ENCODE assay signal across 11 cellular contexts in genomic region chr5:172646716-172647285, GRCh38. TPM values are rescaled to one million over a fixed set of nuclear protein-coding genes. Genes with fewer than 3 reads are reported as not detected.
DNase-seq lines count a peak whose midpoint lies in the region; ATAC-seq, FAIRE-seq and TF ChIP-seq lines count a peak whose summit lies in the region.
"Had no signal": no experiment of that assay in that cellular context is flagged by ENCODE, and none has a peak within 500 bp of the region (broad histone marks: within the 10 kb centered on the region; RNA-seq: fewer than 3 reads in every experiment).

No MANE protein-coding gene starts in this region.

- POLR2A ChIA-PET in A549 (lab: Yijun Ruan, JAX): no interaction called here
- POLR2A ChIA-PET in OCI-LY7 (lab: Charles Lee): interaction anchor here (0.6 kb wide), 1 partner anchor 1746 kb away, joined by 3 read pairs; no protein-coding TSS in a partner anchor

- no peaks in the 10 kb centered on the region for H3K36me3 ChIP-seq in mesenchymal stem cell (ENCODE audit: control insufficient read depth in 1 of 2, insufficient read depth in 2 of 2, low read depth in 1 of 2, low read length in 2 of 2)
- no peaks in the 10 kb centered on the region for H3K36me3 ChIP-seq in OCI-LY7 (ENCODE audit: insufficient read depth, low read length)

- no peak overlapping the region for H3K23ac ChIP-seq in mesenchymal stem cell (ENCODE audit: low read length in 2 of 2)

- no peak overlapping the region for H2AK5ac ChIP-seq in mesenchymal stem cell (ENCODE audit: low read length, severe bottlenecking)

- H2AFZ ChIP-seq in mesenchymal stem cell (ENCODE audit: low read depth, low read length) (no peak overlapping the region), OCI-LY7 (ENCODE audit: low read length) (no peak overlapping the region)

- no peak overlapping the region for H2BK5ac ChIP-seq in mesenchymal stem cell (ENCODE audit: low read depth, low read length, poor library complexity, severe bottlenecking)

- no peaks in the 10 kb centered on the region for H4K20me1 ChIP-seq in OCI-LY7 (ENCODE audit: insufficient read depth, low read length)

- DNase-seq in A549 (ENCODE audit: low read depth in 1 of 2, low spot score in 1 of 2) (peak; percentile 31 to 73), HT-29 (ENCODE audit: low spot score) (peak; percentile 18), coronary artery (ENCODE audit: low spot score) (no peak), mesenchymal stem cell (peak; percentile 36), NCI-H748 (lab: John Stamatoyannopoulos, UW; ENCODE audit: unreplicated experiment) (no peak), OCI-LY7 (ENCODE audit: low spot score) (no peak), SKM-1 (lab: John Stamatoyannopoulos, UW; ENCODE audit: unreplicated experiment) (no peak)
- DNase-seq in stimulated activated CD4-positive, alpha-beta T cell treated with anti-CD3 and anti-CD28 coated beads, Interleukin-4, amount 100 ng/mL, for 24 hours: no peak
- DNase-seq: activated CD8-positive, alpha-beta memory T cell treated with anti-CD3 and anti-CD28 coated beads, Interleukin-2, amount 10 ng/mL, durations not matched to agents 7 days and 5 days; stimulated activated CD8-positive, alpha-beta memory T cell treated with anti-CD3 and anti-CD28 coated beads, Interleukin-4, amount 100 ng/mL, for 48 hours had no signal

- H3K4me1 ChIP-seq in A549 (no peaks in the 10 kb centered on the region), mesenchymal stem cell (ENCODE audit: control insufficient read depth, insufficient read depth, low read depth, low read length) (no peaks in the 10 kb centered on the region), OCI-LY7 (ENCODE audit: insufficient read depth, low read length, poor library complexity, severe bottlenecking) (peaks cover 6% of the 10 kb centered on the region)

- TF ChIP-seq EP300 in A549 (IDR thresholded peaks at IDR 0.05): no peak

- no peak overlapping the region for H3K9ac ChIP-seq in mesenchymal stem cell (ENCODE audit: low read length)

- H3K27me3 ChIP-seq in mesenchymal stem cell (ENCODE audit: control insufficient read depth in 1 of 2, insufficient read depth in 1 of 2, low read length in 2 of 2): peaks cover 5 to 42% of the 10 kb centered on the region in 2 experiments

- H3K4ac ChIP-seq in mesenchymal stem cell (ENCODE audit: low read depth in 1 of 2, low read length in 2 of 2): no peak overlapping the region

- TF ChIP-seq POLR2A in A549 (IDR thresholded peaks at IDR 0.05; ENCODE audit: low read length): no peak

- H3K79me2 ChIP-seq in OCI-LY7 (ENCODE audit: insufficient read depth, low read depth, low read length): no peaks in the 10 kb centered on the region

- H3K9me2 ChIP-seq in OCI-LY7 (ENCODE audit: insufficient read depth, low read length): no peaks in the 10 kb centered on the region

- H4K91ac ChIP-seq in mesenchymal stem cell (ENCODE audit: low read length): no peak overlapping the region

- H2BK15ac ChIP-seq in mesenchymal stem cell (ENCODE audit: low read depth, poor library complexity, severe bottlenecking): no peak overlapping the region

- no peak overlapping the region for H3K18ac ChIP-seq in mesenchymal stem cell (ENCODE audit: low read depth in 1 of 2, low read length in 2 of 2)

- no peak overlapping the region for H2BK120ac ChIP-seq in mesenchymal stem cell (ENCODE audit: low read depth, low read length)

- FAIRE-seq in A549 (lab: Jason Lieb, UNC): no peak

- peak; percentile 74 to 85 for ATAC-seq in A549
- ATAC-seq: activated CD8-positive, alpha-beta memory T cell treated with anti-CD3 and anti-CD28 coated beads, Interleukin-2, amount 10 ng/mL, durations not matched to agents 7 days and 5 days had no signal

- no peaks in the 10 kb centered on the region for H3K9me3 ChIP-seq in A549
- H3K9me3 ChIP-seq in mesenchymal stem cell (ENCODE audit: control insufficient read depth, low read length): no peaks in the 10 kb centered on the region
- H3K9me3 ChIP-seq in OCI-LY7 (ENCODE audit: low read length): no peaks in the 10 kb centered on the region

- H3K27ac ChIP-seq in A549 (no peak overlapping the region), coronary artery (peak overlapping the region; percentile 42 to 89), mesenchymal stem cell (ENCODE audit: low read length, poor library complexity, severe bottlenecking) (no peak overlapping the region), OCI-LY7 (ENCODE audit: low read depth, low read length, poor library complexity, severe bottlenecking) (no peak overlapping the region)
- H3K27ac ChIP-seq: HL-60 had no signal

- no peak for TF ChIP-seq RAD21 in A549 (conservative IDR thresholded peaks at IDR 0.05 in 1 of 2, IDR thresholded peaks at IDR 0.05 in 1 of 2)

- H3K4me2 ChIP-seq in A549: no peak overlapping the region
- no peak overlapping the region for H3K4me2 ChIP-seq in mesenchymal stem cell (ENCODE audit: low read length, poor library complexity, severe bottlenecking)
- H3K4me2 ChIP-seq in OCI-LY7 (ENCODE audit: low read length): no peak overlapping the region

- H3K14ac ChIP-seq in mesenchymal stem cell (ENCODE audit: low read length in 2 of 2): no peak overlapping the region

- TF ChIP-seq CTCF in A549 (IDR thresholded peaks at IDR 0.05): no peak
- TF ChIP-seq CTCF in coronary artery (IDR thresholded peaks at IDR 0.05): peak; percentile 22
- no peak for TF ChIP-seq CTCF in OCI-LY7 (conservative IDR thresholded peaks at IDR 0.05; ENCODE audit: low read length)

- 69% methylated on average over 10 of the region's 10 CpGs for WGBS in A549 (ENCODE audit: missing lambda C conversion rate)
- 78% methylated on average over 10 of the region's 10 CpGs for WGBS in mesenchymal stem cell

- H4K8ac ChIP-seq in mesenchymal stem cell (ENCODE audit: low read length): no peak overlapping the region

- CTCF ChIA-PET in A549 (lab: Yijun Ruan, JAX) (interaction anchor here (0.6 to 1.1 kb wide), 6 partner anchors 12 to 320 kb away, joined by 3 to 4 read pairs (median 3); no protein-coding TSS in a partner anchor), OCI-LY7 (lab: Charles Lee; ENCODE audit: unreplicated experiment) (no interaction called here)

- H2BK12ac ChIP-seq in mesenchymal stem cell (ENCODE audit: low read length in 2 of 2): no peak overlapping the region

- no TSS peak for BruUV-seq in OCI-LY7 (replicated peaks; lab: Mats Ljungman, UMichigan)

- intact Hi-C loops in OCI-LY7 (cut with micrococcal nuclease; ENCODE audit: unreplicated experiment): no loop called here

- no peaks in the 10 kb centered on the region for H3K79me1 ChIP-seq in mesenchymal stem cell (replicated peaks; ENCODE audit: low read length, poor library complexity, severe bottlenecking)

- H3K4me3 ChIP-seq in A549 (no peak overlapping the region), coronary artery (peak overlapping the region; percentile 8), mesenchymal stem cell (ENCODE audit: insufficient read depth in 1 of 2, low read depth in 1 of 2, low read length in 2 of 2) (no peak overlapping the region), OCI-LY7 (ENCODE audit: low read depth, low read length, poor library complexity, severe bottlenecking) (no peak overlapping the region)

TF ChIP-seq in A549, 52 proteins besides CTCF, POLR2A, EP300 and RAD21:
- TF ChIP-seq NPAS2 (CRISPR knock-in tag; IDR thresholded peaks at IDR 0.05; ENCODE audit: borderline replicate concordance) (no peak), ZFP36 (IDR thresholded peaks at IDR 0.05; ENCODE audit: borderline replicate concordance, partially characterized antibody) (peak; percentile 16)
TF ChIP-seq in A549: peak in this region for 1.

RNA-seq across cellular contexts. Expression of gene NEURL1B, which starts 5.7 kb away (rescaled TPM):
- polyA plus RNA-seq in A549 (2011; rRNA removed) (0.89 and 1.3 TPM in 2 replicates), A549 (2017; fragmentation: RNase III; extraction: RNeasy Plus Mini Kit Qiagen cat#74134 plus additional on column Dnase treatment) (1.8 to 2.2 TPM (median 2.1 TPM) in 3 replicates)
- 0.71 and 1.0 TPM in 2 replicates for polyA plus RNA-seq in A549 (2012; cell fraction: cytosol; rRNA removed)
- polyA plus RNA-seq in A549 (2012; cell fraction: nucleus; rRNA removed): 2.4 and 3.2 TPM in 2 replicates
- polyA minus RNA-seq in A549 (2011; rRNA and poly(A)+ RNA removed): 2.1 and 2.6 TPM in 2 replicates
- 0.26 and 0.79 TPM in 2 replicates for total RNA-seq in HT-29 (2014; rRNA removed; shearing (Covaris generic))
- polyA plus RNA-seq in mesenchymal stem cell (2013, experiment 1 of 2): 2.0 TPM
- 1.8 TPM for polyA plus RNA-seq in mesenchymal stem cell (2013, experiment 2 of 2)
- total RNA-seq in OCI-LY7 (2014; rRNA removed; shearing (Covaris generic)): 0.23 and 0.57 TPM in 2 replicates
- total RNA-seq in OCI-LY7 (2022): 0.30 and 0.32 TPM in 2 replicates

Comparison
In these comparisons a context has a peak if more than half of its experiments do, and no peak if none do; other contexts are left out.
1. DNase-seq: peak in A549 (2 of 2), HT-29 (single experiment) and mesenchymal stem cell (single experiment); none in coronary artery (single experiment), NCI-H748 (single experiment), OCI-LY7 (single experiment), stimulated activated CD4-positive, alpha-beta T cell treated with anti-CD3 and anti-CD28 coated beads, Interleukin-4, amount 100 ng/mL, for 24 hours (single experiment) and SKM-1 (single experiment).
2. H3K27ac ChIP-seq: peak in coronary artery (2 of 2); none in A549 (0 of 2), mesenchymal stem cell (single experiment) and OCI-LY7 (single experiment).